In the genomic region with DNA sequence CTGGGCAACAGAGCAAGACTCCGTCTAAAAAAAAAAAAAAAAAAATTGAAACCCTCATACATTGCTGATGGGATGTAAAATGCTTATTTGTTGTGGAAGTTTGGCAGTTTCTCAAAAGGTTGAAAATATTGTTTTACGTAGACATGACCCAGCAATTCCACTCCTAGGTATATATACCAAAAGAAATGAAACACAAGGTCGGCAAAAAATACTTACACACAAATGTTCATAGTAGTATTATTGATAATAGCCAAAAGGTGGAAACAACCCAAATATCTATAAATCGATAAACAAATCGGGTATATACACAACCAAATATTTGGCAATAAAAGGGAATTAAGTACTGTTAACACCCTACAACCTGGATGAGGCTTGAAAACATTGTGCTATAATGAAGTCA, we compare ENCODE assay signal across 32 cellular contexts.
"Had no signal": no experiment of that assay in that cellular context is flagged by ENCODE, and none has a peak within 500 bp of the region (broad histone marks: within the 10 kb centered on the region; RNA-seq: fewer than 3 reads in every experiment).

No MANE protein-coding gene starts in this region.

- H3K27ac ChIP-seq: colonic mucosa, esophagus muscularis mucosa, foreskin keratinocyte, gastroesophageal sphincter, heart left ventricle, hepatocyte, left lung, ovary, psoas muscle, skin epidermis, spleen, thoracic aorta, tibial nerve, upper lobe of left lung had no signal

- H2AFZ ChIP-seq: hepatocyte had no signal

- H3K36me3 ChIP-seq: colonic mucosa, esophagus muscularis mucosa, gastroesophageal sphincter, heart left ventricle, left lung, ovary, thoracic aorta, tibial nerve, upper lobe of left lung had no signal

- ATAC-seq: foreskin keratinocyte; gastroesophageal sphincter; heart left ventricle; left cardiac atrium; left lung; mucosa of descending colon; natural killer cell treated with Interleukin-12 subunit alpha and Interleukin-12 subunit beta and Interleukin-15 and Interleukin-18, amount 100 ng/mL, for 72 hours; psoas muscle; right cardiac atrium; stimulated activated memory B cell treated with anti-CD40 and anti-IgM and Interleukin-4, amounts not matched to agents 10 μg/mL and 1 μg/mL and 100 μg/mL, for 72 hours had no signal

- H3K9me3 Mint-ChIP-seq: natural killer cell treated with Interleukin-12 subunit alpha and Interleukin-12 subunit beta and Interleukin-15 and Interleukin-18, amount 100 ng/mL, for 72 hours; stimulated activated memory B cell treated with anti-CD40 and anti-IgM and Interleukin-4, amounts not matched to agents 10 μg/mL and 1 μg/mL and 100 μg/mL, for 72 hours; stimulated activated naive CD8-positive, alpha-beta T cell treated with anti-CD3 and anti-CD28 coated beads, Interleukin-15, Interleukin-2, amounts not matched to agents 100 ng/mL and 50 ng/mL, for 24 hours had no signal

- H3K9me3 ChIP-seq: colonic mucosa, ovary had no signal

- FAIRE-seq: endothelial cell of umbilical vein, islet of Langerhans, urothelium cell line had no signal

- H3K4me1 ChIP-seq: colonic mucosa, foreskin keratinocyte, psoas muscle had no signal

- H3K4me3 Mint-ChIP-seq: dendritic cell treated with granulocyte-macrophage colony-stimulating factor and Interleukin-4, amounts not matched to agents 40 ng/mL and 50 ng/mL, for 4 days; endodermal cell; mesothelial cell of epicardium; natural killer cell treated with Interleukin-12 subunit alpha and Interleukin-12 subunit beta and Interleukin-15 and Interleukin-18, amount 100 ng/mL, for 72 hours; stimulated activated memory B cell treated with anti-CD40 and anti-IgM and Interleukin-4, amounts not matched to agents 10 μg/mL and 1 μg/mL and 100 μg/mL, for 72 hours; stimulated activated naive CD8-positive, alpha-beta T cell treated with anti-CD3 and anti-CD28 coated beads, Interleukin-15, Interleukin-2, amounts not matched to agents 100 ng/mL and 50 ng/mL, for 24 hours had no signal

- H3K27me3 ChIP-seq: colonic mucosa, esophagus muscularis mucosa, foreskin keratinocyte, gastroesophageal sphincter, heart left ventricle, hepatocyte, left lung, ovary, spleen, tibial nerve, upper lobe of left lung had no signal

- H3K27ac Mint-ChIP-seq: dendritic cell treated with granulocyte-macrophage colony-stimulating factor and Interleukin-4, amounts not matched to agents 40 ng/mL and 50 ng/mL, for 4 days; endodermal cell; mesothelial cell of epicardium; naive B cell; natural killer cell treated with Interleukin-12 subunit alpha and Interleukin-12 subunit beta and Interleukin-15 and Interleukin-18, amount 100 ng/mL, for 72 hours; stimulated activated memory B cell treated with anti-CD40 and anti-IgM and Interleukin-4, amounts not matched to agents 10 μg/mL and 1 μg/mL and 100 μg/mL, for 72 hours; stimulated activated naive CD8-positive, alpha-beta T cell treated with anti-CD3 and anti-CD28 coated beads, Interleukin-15, Interleukin-2, amounts not matched to agents 100 ng/mL and 50 ng/mL, for 24 hours had no signal

- H3K4me3 ChIP-seq: colonic mucosa, esophagus muscularis mucosa, gastroesophageal sphincter, heart left ventricle, hepatocyte, left lung, mucosa of descending colon, ovary, psoas muscle, skin epidermis, spleen, thoracic aorta, tibial nerve, upper lobe of left lung had no signal

- H3K4me1 Mint-ChIP-seq: endodermal cell; stimulated activated memory B cell treated with anti-CD40 and anti-IgM and Interleukin-4, amounts not matched to agents 10 μg/mL and 1 μg/mL and 100 μg/mL, for 72 hours had no signal

- H3K4me2 ChIP-seq: hepatocyte had no signal

- DNase-seq: colonic mucosa; effector CD8-positive, alpha-beta T cell; endodermal cell; foreskin keratinocyte; heart left ventricle; left cardiac atrium; left lung; mesenchymal stem cell; mucosa of descending colon; naive B cell; nucleus accumbens; ovary; posterior cingulate gyrus; psoas muscle; right cardiac atrium; stimulated activated CD4-positive, alpha-beta T cell treated with anti-CD3 and anti-CD28 coated beads, Interleukin-4, amount 100 ng/mL, for 4 hours; upper lobe of left lung had no signal

- H3K27me3 Mint-ChIP-seq: dendritic cell treated with granulocyte-macrophage colony-stimulating factor and Interleukin-4, amounts not matched to agents 40 ng/mL and 50 ng/mL, for 4 days; naive B cell; natural killer cell treated with Interleukin-12 subunit alpha and Interleukin-12 subunit beta and Interleukin-15 and Interleukin-18, amount 100 ng/mL, for 72 hours; stimulated activated memory B cell treated with anti-CD40 and anti-IgM and Interleukin-4, amounts not matched to agents 10 μg/mL and 1 μg/mL and 100 μg/mL, for 72 hours; stimulated activated naive CD8-positive, alpha-beta T cell treated with anti-CD3 and anti-CD28 coated beads, Interleukin-15, Interleukin-2, amounts not matched to agents 100 ng/mL and 50 ng/mL, for 24 hours had no signal
